33 cellular contexts compared by ENCODE assay signal in the genomic region with DNA sequence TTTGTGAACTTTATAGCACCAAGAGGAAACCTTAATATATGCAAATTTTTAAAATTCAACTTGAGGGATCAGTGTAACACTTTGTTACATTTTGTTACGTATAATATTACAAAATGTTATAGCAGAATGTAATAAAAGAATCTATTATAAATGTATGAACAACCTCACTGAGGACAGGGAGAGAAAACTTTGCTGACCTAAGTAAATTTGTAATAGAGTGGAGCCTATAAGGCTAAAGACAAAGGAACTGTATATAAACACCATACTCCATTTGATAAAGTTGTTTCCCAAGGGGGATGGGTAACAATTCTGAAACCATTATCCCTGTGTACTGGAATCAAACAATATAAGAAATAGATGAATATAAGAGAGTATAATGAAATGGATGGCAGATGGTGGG.
"Had no signal": no experiment of that assay in that cellular context is flagged by ENCODE, and none has a peak within 500 bp of the region (broad histone marks: within the 10 kb centered on the region; RNA-seq: fewer than 3 reads in every experiment).

No MANE protein-coding gene starts in this region.

- H3K36me3 ChIP-seq: adrenal gland, brain microvascular endothelial cell, breast epithelium had no signal

- DNase-seq: activated B cell treated with CpG ODN at 0.5 μM for 24 hours; activated CD4-positive, alpha-beta memory T cell treated with anti-CD3 and anti-CD28 coated beads for 36 hours; activated CD4-positive, alpha-beta T cell treated with anti-CD3 and anti-CD28 coated beads for 4 hours; activated CD4-positive, alpha-beta T cell treated with anti-CD3 and anti-CD28 coated beads, Interleukin-2, amount 10 ng/mL, durations not matched to agents 24 days and 14 days; activated CD4-positive, alpha-beta T cell treated with anti-CD3 and anti-CD28 coated beads, Interleukin-2, amount 50 U/mL, for 1 hour; activated CD4-positive, alpha-beta T cell treated with anti-CD3 and anti-CD28 coated beads, Interleukin-2, amount 50 U/mL, for 4 hours; activated CD4-positive, CD25-positive, alpha-beta regulatory T cell treated with anti-CD3 and anti-CD28 coated beads, Interleukin-2, amount 50 U/mL, for 72 hours; activated CD8-positive, alpha-beta memory T cell treated with anti-CD3 and anti-CD28 coated beads, Interleukin-2, amount 50 U/mL, for 4 hours; activated CD8-positive, alpha-beta T cell treated with anti-CD3 and anti-CD28 coated beads for 36 hours; activated effector memory CD4-positive, alpha-beta T cell treated with anti-CD3 and anti-CD28 coated beads, Interleukin-2, amount 50 U/mL, for 16 hours; activated gamma-delta T cell treated with Interleukin-2 at 50 U/mL for 16 hours; activated naive CD4-positive, alpha-beta T cell; activated naive CD4-positive, alpha-beta T cell treated with anti-CD3 and anti-CD28 coated beads for 36 hours; activated naive CD4-positive, alpha-beta T cell treated with anti-CD3 and anti-CD28 coated beads, Interleukin-2, amount 50 U/mL, for 16 hours; activated naive CD8-positive, alpha-beta T cell treated with anti-CD3 and anti-CD28 coated beads for 36 hours; activated T-cell treated with anti-CD3 and anti-CD28 coated beads for 4 hours; activated T-cell treated with anti-CD3 and anti-CD28 coated beads, Interleukin-2, amount 50 U/mL, for 1 hour; activated T-cell treated with anti-CD3 and anti-CD28 coated beads, Interleukin-2, amount 50 U/mL, for 4 hours; activated T-cell treated with anti-CD3 and anti-CD28 coated beads, Interleukin-2, amount 50 U/mL, for 72 hours; adrenal gland; amniotic stem cell; aorta; body of pancreas; brain microvascular endothelial cell; central memory CD4-positive, alpha-beta T cell; T-helper 2 cell; T-helper 9 cell had no signal

- H3K4me1 ChIP-seq: body of pancreas, breast epithelium had no signal

- ATAC-seq: activated CD8-positive, alpha-beta T cell treated with anti-CD3 and anti-CD28 coated beads for 36 hours; activated naive CD4-positive, alpha-beta T cell treated with anti-CD3 and anti-CD28 coated beads, Interleukin-2, amount 50 U/mL, for 72 hours; activated T-cell treated with anti-CD3 and anti-CD28 coated beads, Interleukin-2, amount 50 U/mL, for 4 hours; activated T-cell treated with anti-CD3 and anti-CD28 coated beads, Interleukin-2, amount 50 U/mL, for 72 hours; activated T-helper 17 cell treated with anti-CD3 and anti-CD28 coated beads, Interleukin-2, amount 50 U/mL, for 72 hours; body of pancreas had no signal

- FAIRE-seq: astrocyte, TTC549 had no signal

- H3K4me3 ChIP-seq: adrenal gland, body of pancreas, breast epithelium had no signal

- H3K9me3 ChIP-seq: adrenal gland, body of pancreas, breast epithelium had no signal

- H3K27me3 ChIP-seq: adrenal gland, body of pancreas, brain microvascular endothelial cell, breast epithelium had no signal

- H3K27ac ChIP-seq: adrenal gland, body of pancreas, brain microvascular endothelial cell, breast epithelium, VCaP had no signal
